9 cellular contexts compared by ENCODE assay signal in genomic region chr2:118846667-118847446, GRCh38. TPM values are rescaled to one million over a fixed set of nuclear protein-coding genes. Genes with fewer than 3 reads are reported as not detected.
DNase-seq lines count a peak whose midpoint lies in the region; ATAC-seq and TF ChIP-seq lines count a peak whose summit lies in the region.
"Had no signal": no experiment of that assay in that cellular context is flagged by ENCODE, and none has a peak within 500 bp of the region (broad histone marks: within the 10 kb centered on the region; RNA-seq: fewer than 3 reads in every experiment).

No MANE protein-coding gene starts in this region.

- POLR2A ChIA-PET in Panc1 (lab: Charles Lee) = interaction anchor here (0.7 kb wide), 1 partner anchor 839 kb away, joined by 3 read pairs; no protein-coding TSS in a partner anchor

- no TSS peak for BruUV-seq in Panc1 (replicated peaks; lab: Mats Ljungman, UMichigan)

- peak; percentile 72 for ATAC-seq in Panc1

- peak overlapping the region; percentile 63 for H3K27ac Mint-ChIP-seq in T-helper 1 cell treated with Interleukin-12 subunit alpha and Interleukin-12 subunit beta and Interleukin-4 antibody, amounts not matched to agents 30 μg/mL and 1 μg/mL, for 36 hours

- H3K27me3 Mint-ChIP-seq in T-helper 1 cell treated with Interleukin-12 subunit alpha and Interleukin-12 subunit beta and Interleukin-4 antibody, amounts not matched to agents 30 μg/mL and 1 μg/mL, for 36 hours (ENCODE audit: low read depth) = peaks cover 87% of the 10 kb centered on the region

- TF ChIP-seq CTCF in Panc1 (IDR thresholded peaks at IDR 0.05) = no peak; the same call in 1 of the 2 replicates
- no peak for TF ChIP-seq CTCF in fibroblast of the aortic adventitia (IDR thresholded peaks at IDR 0.05; ENCODE audit: insufficient read depth, low read length)

- H3K27me3 ChIP-seq in Panc1 (ENCODE audit: control insufficient read depth, insufficient read depth, low read length) = peaks cover 7% of the 10 kb centered on the region; the same call in 1 of the 2 replicates
- H3K27me3 ChIP-seq in skeletal muscle tissue (ENCODE audit: control insufficient read depth in 3 of 3, insufficient read depth in 3 of 3, low read length in 3 of 3) = peaks cover 28 to 54% (median 38%) of the 10 kb centered on the region in 3 donors

- H3K27ac ChIP-seq in Panc1 (ENCODE audit: low read length) (no peak overlapping the region), skeletal muscle tissue (ENCODE audit: low read depth, low read length) (no peak overlapping the region)

- H3K9ac ChIP-seq in skeletal muscle tissue (ENCODE audit: low read depth in 1 of 3, low read length in 3 of 3) = peak overlapping the region; percentile 56 to 87 (median 65)

- peak overlapping the region; percentile 40 for H3K4me3 Mint-ChIP-seq in T-helper 1 cell treated with Interleukin-12 subunit alpha and Interleukin-12 subunit beta and Interleukin-4 antibody, amounts not matched to agents 30 μg/mL and 1 μg/mL, for 36 hours

- H3K4me3 ChIP-seq in Panc1 (ENCODE audit: low read depth in 2 of 2, low read length in 2 of 2) = peak overlapping the region; percentile 37 to 45
- H3K4me3 ChIP-seq in fibroblast of the aortic adventitia (ENCODE audit: low read depth, low read length) = peak overlapping the region; percentile 66
- H3K4me3 ChIP-seq in skeletal muscle tissue (ENCODE audit: low read length in 3 of 3) = peak overlapping the region; percentile 71 to 78 (median 76)

- DNase-seq in T-helper 1 cell (no peak), Panc1 (ENCODE audit: low read depth, low spot score) (no peak), fibroblast of the aortic adventitia (ENCODE audit: low read depth) (peak; percentile 54), NCI-H2196 (lab: John Stamatoyannopoulos, UW; ENCODE audit: unreplicated experiment) (no peak), pons (ENCODE audit: low spot score) (no peak)
- DNase-seq in activated effector memory CD4-positive, alpha-beta T cell treated with Interleukin-2 at 50 U/mL for 16 hours = no peak

- H3K9me3 Mint-ChIP-seq in T-helper 1 cell treated with Interleukin-12 subunit alpha and Interleukin-12 subunit beta and Interleukin-4 antibody, amounts not matched to agents 30 μg/mL and 1 μg/mL, for 36 hours = no peaks in the 10 kb centered on the region

- CTCF ChIA-PET in Panc1 (lab: Charles Lee) = no interaction called here

- H3K4me1 Mint-ChIP-seq in T-helper 1 cell treated with Interleukin-12 subunit alpha and Interleukin-12 subunit beta and Interleukin-4 antibody, amounts not matched to agents 30 μg/mL and 1 μg/mL, for 36 hours (ENCODE audit: low read depth) = peaks cover 10% of the 10 kb centered on the region

- H3K9me3 ChIP-seq in Panc1 (ENCODE audit: control insufficient read depth, insufficient read depth, low read depth, low read length) (no peaks in the 10 kb centered on the region), skeletal muscle tissue (ENCODE audit: control insufficient read depth in 3 of 3, low read length in 3 of 3) (no peaks in the 10 kb centered on the region)

- H3K36me3 Mint-ChIP-seq in T-helper 1 cell treated with Interleukin-12 subunit alpha and Interleukin-12 subunit beta and Interleukin-4 antibody, amounts not matched to agents 30 μg/mL and 1 μg/mL, for 36 hours (ENCODE audit: low read depth) = peaks cover 5% of the 10 kb centered on the region

- in situ Hi-C loops in Panc1 (cut with HindIII; ENCODE audit: low pct_unique_long_range_greater_than_20kb, low sequenced_read_pairs) = no loop called here

- no peaks in the 10 kb centered on the region; the same call in 1 of the 2 replicates for H3K4me1 ChIP-seq in Panc1 (ENCODE audit: control insufficient read depth, insufficient read depth, low read length)
- H3K4me1 ChIP-seq in skeletal muscle tissue (ENCODE audit: control insufficient read depth in 3 of 3, insufficient read depth in 3 of 3, low read length in 3 of 3) = peaks cover 20 to 31% (median 23%) of the 10 kb centered on the region in 3 donors

- H3K36me3 ChIP-seq in Panc1 (ENCODE audit: control insufficient read depth, insufficient read depth, low read length) = no peaks in the 10 kb centered on the region
- peaks cover 0 to 3% (median 0%) of the 10 kb centered on the region in 3 donors for H3K36me3 ChIP-seq in skeletal muscle tissue (ENCODE audit: control insufficient read depth in 3 of 3, insufficient read depth in 3 of 3, low read length in 3 of 3)

- intact Hi-C loops in Panc1 (cut with micrococcal nuclease; ENCODE audit: unreplicated experiment) = no loop called here

RNA-seq across cellular contexts. Expression of gene EN1, which starts 0.6 kb away (rescaled TPM):
- total RNA-seq in Panc1 (2021; ENCODE audit: unreplicated experiment) = 0.26 TPM
- polyA plus RNA-seq in Panc1 (2012; ENCODE audit: insufficient read length) = 0.41 TPM
- total RNA-seq in fibroblast of the aortic adventitia (ENCODE audit: low replicate concordance) = 0.63 and 0.90 TPM in 2 replicates
- 4.2 TPM for total RNA-seq in skeletal muscle tissue
- polyA plus RNA-seq: CD14-positive monocyte had no signal
